21 cellular contexts compared by ENCODE assay signal in the genomic region with DNA sequence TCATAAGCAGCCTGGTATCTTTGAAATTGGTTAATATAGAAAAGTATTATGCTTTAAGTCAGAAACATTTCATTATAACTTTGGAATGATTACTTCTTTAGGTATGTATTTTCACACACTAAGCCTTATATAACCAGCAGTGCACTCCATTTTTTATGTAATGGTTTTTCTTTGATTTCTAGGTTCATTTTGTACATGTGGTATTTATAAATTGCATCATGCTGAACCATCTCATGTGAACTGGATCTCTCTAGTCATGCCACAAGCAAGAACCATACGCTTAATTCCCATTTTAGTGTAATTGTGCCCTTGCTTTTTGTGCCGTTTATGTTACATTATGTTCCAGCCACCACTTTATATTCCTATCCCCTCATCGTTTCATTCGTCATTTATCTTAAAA.
"Had no signal": no experiment of that assay in that cellular context is flagged by ENCODE, and none has a peak within 500 bp of the region (broad histone marks: within the 10 kb centered on the region; RNA-seq: fewer than 3 reads in every experiment).

No MANE protein-coding gene starts in this region.

- H3K4me1 Mint-ChIP-seq: activated T-helper 17 cell treated with anti-CD3 and anti-CD28 coated beads, Interleukin-2, amount 50 U/mL, for 72 hours; stimulated activated naive CD8-positive, alpha-beta T cell treated with anti-CD3 and anti-CD28 coated beads, Interleukin-15, amount 100 ng/mL, for 72 hours had no signal

- H3K4me3 Mint-ChIP-seq: activated T-helper 17 cell treated with anti-CD3 and anti-CD28 coated beads, Interleukin-2, amount 50 U/mL, for 72 hours; neural crest cell; stimulated activated naive CD8-positive, alpha-beta T cell treated with anti-CD3 and anti-CD28 coated beads, Interleukin-15, amount 100 ng/mL, for 72 hours had no signal

- H3K9me3 Mint-ChIP-seq: activated T-helper 17 cell treated with anti-CD3 and anti-CD28 coated beads, Interleukin-2, amount 50 U/mL, for 72 hours; neural crest cell; stimulated activated naive CD8-positive, alpha-beta T cell treated with anti-CD3 and anti-CD28 coated beads, Interleukin-15, amount 100 ng/mL, for 72 hours had no signal

- H3K4me3 ChIP-seq: body of pancreas, coronary artery, lower lobe of right lung, prostate gland, skin epidermis, testis, upper lobe of right lung had no signal

- H3K27me3 Mint-ChIP-seq: activated T-helper 17 cell treated with anti-CD3 and anti-CD28 coated beads, Interleukin-2, amount 50 U/mL, for 72 hours; stimulated activated naive CD8-positive, alpha-beta T cell treated with anti-CD3 and anti-CD28 coated beads, Interleukin-15, amount 100 ng/mL, for 72 hours had no signal

- ATAC-seq: activated CD4-positive, CD25-positive, alpha-beta regulatory T cell treated with anti-CD3 and anti-CD28 coated beads, Interleukin-2, amount 50 U/mL, for 24 hours; activated T-helper 17 cell treated with anti-CD3 and anti-CD28 coated beads, Interleukin-2, amount 50 U/mL, for 72 hours; body of pancreas; left colon; lower lobe of right lung; right cardiac atrium; stimulated activated naive CD8-positive, alpha-beta T cell treated with anti-CD3 and anti-CD28 coated beads, Interleukin-15, amount 100 ng/mL, for 72 hours; upper lobe of right lung had no signal

- DNase-seq: activated CD4-positive, alpha-beta T cell treated with anti-CD3 and anti-CD28 coated beads, Interleukin-2, amount 50 U/mL, for 1 hour; activated naive CD4-positive, alpha-beta T cell treated with anti-CD3 and anti-CD28 coated beads, Interleukin-2, amount 50 U/mL, for 16 hours; amniotic stem cell; body of pancreas; caudate nucleus; effector CD8-positive, alpha-beta T cell; left colon; lower lobe of right lung; midbrain; right cardiac atrium; stimulated activated CD4-positive, alpha-beta T cell treated with anti-CD3 and anti-CD28 coated beads, Interleukin-15, amount 100 ng/mL, for 24 hours; stimulated activated CD4-positive, alpha-beta T cell treated with anti-CD3 and anti-CD28 coated beads, Interleukin-4, amount 100 ng/mL, for 1 hour; stimulated activated naive CD8-positive, alpha-beta T cell treated with anti-CD3 and anti-CD28 coated beads, Interleukin-15, amount 100 ng/mL, for 72 hours; testis; upper lobe of right lung had no signal
